Comparison of ENCODE assay signal across 17 cellular contexts in genomic region chr3:186945255-186945823, GRCh38.
"Had no signal": no experiment of that assay in that cellular context is flagged by ENCODE, and none has a peak within 500 bp of the region (broad histone marks: within the 10 kb centered on the region; RNA-seq: fewer than 3 reads in every experiment).

No MANE protein-coding gene starts in this region.

- H3K36me3 ChIP-seq: sigmoid colon had no signal

- DNase-seq: activated CD4-positive, alpha-beta T cell treated with anti-CD3 and anti-CD28 coated beads for 4 hours; activated CD8-positive, alpha-beta memory T cell treated with anti-CD3 and anti-CD28 coated beads, Interleukin-2, amount 50 U/mL, for 4 hours; activated CD8-positive, alpha-beta T cell treated with anti-CD3 and anti-CD28 coated beads for 36 hours; activated naive CD4-positive, alpha-beta T cell treated with anti-CD3 and anti-CD28 coated beads for 36 hours; caudate nucleus; cortex of kidney; effector CD8-positive, alpha-beta T cell; mucosa of descending colon; psoas muscle; sigmoid colon; stimulated activated CD4-positive, alpha-beta T cell treated with anti-CD3 and anti-CD28 coated beads, Interleukin-12 subunit alpha, Interleukin-12 subunit beta, amount 100 ng/mL, for 4 hours; stimulated activated CD4-positive, alpha-beta T cell treated with anti-CD3 and anti-CD28 coated beads, Interleukin-2, amount 100 ng/mL, for 48 hours; stimulated activated naive CD8-positive, alpha-beta T cell treated with anti-CD3 and anti-CD28 coated beads, Interleukin-15, Interleukin-2, amounts not matched to agents 100 U/mL and 50 U/mL, for 24 hours; T1000 had no signal

- FAIRE-seq: frontal cortex had no signal

- H3K9me3 ChIP-seq: mucosa of descending colon, psoas muscle, sigmoid colon, thoracic aorta had no signal

- H3K4me3 ChIP-seq: mucosa of descending colon, psoas muscle, sigmoid colon, thoracic aorta had no signal

- ATAC-seq: activated CD8-positive, alpha-beta T cell treated with anti-CD3 and anti-CD28 coated beads for 36 hours; mucosa of descending colon; natural killer cell treated with Interleukin-12 subunit alpha and Interleukin-12 subunit beta and Interleukin-15 and Interleukin-18, amount 100 ng/mL, for 72 hours; psoas muscle; stimulated activated naive CD8-positive, alpha-beta T cell treated with anti-CD3 and anti-CD28 coated beads, Interleukin-15, Interleukin-2, amounts not matched to agents 100 U/mL and 50 U/mL, for 24 hours had no signal

- H3K27me3 ChIP-seq: sigmoid colon had no signal

- H3K27ac ChIP-seq: psoas muscle, sigmoid colon, thoracic aorta had no signal
